8 cellular contexts compared by ENCODE assay signal in the genomic region with DNA sequence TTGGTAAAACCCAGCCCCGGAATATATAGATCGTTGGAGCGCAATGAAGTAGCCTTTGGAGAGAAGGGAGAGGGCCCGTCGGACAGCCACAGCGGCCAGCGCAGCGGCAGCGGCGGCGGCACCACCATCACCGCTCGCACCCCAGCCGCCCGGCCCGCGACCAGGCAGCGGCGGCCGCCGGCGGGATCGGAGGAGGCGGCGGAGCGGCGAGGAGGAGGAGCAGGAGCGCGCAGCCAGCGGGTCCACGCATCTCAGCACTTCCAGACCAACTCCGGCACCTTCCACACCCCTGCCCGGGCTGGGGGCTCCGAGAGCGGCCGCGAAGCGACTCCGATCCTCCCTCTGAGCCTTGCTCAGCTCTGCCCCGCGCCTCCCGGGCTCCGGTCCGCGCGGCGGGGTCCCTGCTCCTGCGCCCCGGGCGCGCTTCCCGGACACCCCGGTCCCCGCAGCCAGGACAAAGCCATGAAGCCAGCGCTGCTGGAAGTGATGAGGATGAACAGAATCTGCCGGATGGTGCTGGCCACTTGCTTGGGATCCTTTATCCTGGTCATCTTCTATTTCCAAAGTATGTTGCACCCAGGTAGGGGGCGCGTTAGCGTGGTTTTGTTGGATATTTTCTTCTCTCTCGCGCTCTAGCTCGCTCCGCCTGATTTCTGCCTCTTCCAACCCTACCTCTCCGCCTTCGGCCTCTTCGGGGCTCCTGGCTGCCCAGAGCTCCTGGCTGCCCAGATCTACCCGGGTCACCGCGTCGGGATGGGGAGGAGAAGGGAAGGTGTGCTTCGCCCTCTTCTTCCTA. TPM values are rescaled to one million over a fixed set of nuclear protein-coding genes. Genes with fewer than 3 reads are reported as not detected.
A peak's percentile ranks its signal among the peaks of the same experiment; 100 is the strongest.
DNase-seq lines count a peak whose midpoint lies in the region; ATAC-seq lines count a peak whose summit lies in the region.

No MANE protein-coding gene starts in this region.

- H3K4me3 Mint-ChIP-seq in stimulated activated naive CD8-positive, alpha-beta T cell treated with anti-CD3 and anti-CD28 coated beads, Interleukin-15, amount 100 ng/mL, for 72 hours: peak overlapping the region; percentile 99 to 100

- no peaks in the 10 kb centered on the region for H3K27me3 ChIP-seq in mononuclear cell (ENCODE audit: insufficient read depth, low read length)

- peaks cover 41% of the 10 kb centered on the region for H3K4me1 ChIP-seq in mononuclear cell (ENCODE audit: insufficient read depth, low read length)

- H3K4me1 Mint-ChIP-seq in stimulated activated naive CD8-positive, alpha-beta T cell treated with anti-CD3 and anti-CD28 coated beads, Interleukin-15, amount 100 ng/mL, for 72 hours: peaks cover 48% of the 10 kb centered on the region

- H3K9me3 ChIP-seq in mononuclear cell (ENCODE audit: low read depth, low read length): no peaks in the 10 kb centered on the region

- peak; percentile 89 for DNase-seq in COLO668 (lab: John Stamatoyannopoulos, UW; ENCODE audit: unreplicated experiment)
- peak; percentile 45 for DNase-seq in NCI-H82 treated with DMSO at 0.1 percent for 48 hours (lab: John Stamatoyannopoulos, UW; ENCODE audit: unreplicated experiment)
- peak; percentile 79 for DNase-seq in activated CD8-positive, alpha-beta memory T cell treated with anti-CD3 and anti-CD28 coated beads, Interleukin-2, amount 50 U/mL, for 48 hours
- DNase-seq in epithelial cell of prostate (ENCODE audit: low read depth, low spot score): no peak
- peak; percentile 66 to 70 for DNase-seq in stimulated activated naive CD8-positive, alpha-beta T cell treated with anti-CD3 and anti-CD28 coated beads, Interleukin-15, amount 100 ng/mL, for 72 hours

- ATAC-seq in GM19328 (IDR thresholded peaks at IDR 0.05; ENCODE audit: unreplicated experiment) (peak; percentile 26), HG03442 (IDR thresholded peaks at IDR 0.05; ENCODE audit: unreplicated experiment) (peak; percentile 20)
- peak; percentile 68 for ATAC-seq in stimulated activated naive CD8-positive, alpha-beta T cell treated with anti-CD3 and anti-CD28 coated beads, Interleukin-15, amount 100 ng/mL, for 72 hours

- H3K9me3 Mint-ChIP-seq in stimulated activated naive CD8-positive, alpha-beta T cell treated with anti-CD3 and anti-CD28 coated beads, Interleukin-15, amount 100 ng/mL, for 72 hours: no peaks in the 10 kb centered on the region

- peak overlapping the region; percentile 97 to 99 for H3K27ac Mint-ChIP-seq in stimulated activated naive CD8-positive, alpha-beta T cell treated with anti-CD3 and anti-CD28 coated beads, Interleukin-15, amount 100 ng/mL, for 72 hours

- no peaks in the 10 kb centered on the region for H3K27me3 Mint-ChIP-seq in stimulated activated naive CD8-positive, alpha-beta T cell treated with anti-CD3 and anti-CD28 coated beads, Interleukin-15, amount 100 ng/mL, for 72 hours

- peak overlapping the region; percentile 65 for H3K27ac ChIP-seq in epithelial cell of prostate

- H3K4me3 ChIP-seq in mononuclear cell (ENCODE audit: low read length): peak overlapping the region; percentile 100

RNA-seq across cellular contexts. Expression of a gene that starts 0.4 kb away (rescaled TPM):
- 83.7 TPM for total RNA-seq in mononuclear cell
